In genomic region chr17:42773290-42774035, GRCh38 we compare ENCODE assay signal across 1 cellular context.
TF ChIP-seq lines count a peak whose summit lies in the region.

Gene VPS25 (plus strand): TSS chr17:42773449. CDS start chr17:42773476, 27 bp downstream.

TF ChIP-seq in HepG2, 621 proteins besides CTCF, POLR2A, EP300 and RAD21 (continued from another document and continues in another):
- TF ChIP-seq HOMEZ (CRISPR knock-in tag; IDR thresholded peaks at IDR 0.05; ENCODE audit: low read depth) (peak; percentile 85), TEF (CRISPR knock-in tag; IDR thresholded peaks at IDR 0.05) (0 out of 2 replicates have a peak, but pooled peaks have one; percentile 75), RORA (CRISPR knock-in tag; IDR thresholded peaks at IDR 0.05) (no peak), HNF1A (IDR thresholded peaks at IDR 0.05; ENCODE audit: low read depth) (peak; percentile 27; the same call in 1 of the 2 replicates), HNF1A (CRISPR knock-in tag; IDR thresholded peaks at IDR 0.05; ENCODE audit: borderline replicate concordance) (peak; percentile 59; the same call in 1 of the 2 replicates), ZNF354B (CRISPR knock-in tag; IDR thresholded peaks at IDR 0.05) (0 out of 2 replicates have a peak, but pooled peaks have one; percentile 74), ZBTB33 (CRISPR knock-in tag; IDR thresholded peaks at IDR 0.05) (peak; percentile 82), ZNF879 (CRISPR knock-in tag; IDR thresholded peaks at IDR 0.05) (no peak), ZNF501 (CRISPR knock-in tag; IDR thresholded peaks at IDR 0.05) (peak; percentile 66; the same call in 1 of the 2 replicates), CREBL2 (CRISPR knock-in tag; IDR thresholded peaks at IDR 0.05; ENCODE audit: borderline replicate concordance) (no peak; the same call in 1 of the 2 replicates), ZBTB37 (CRISPR knock-in tag; IDR thresholded peaks at IDR 0.05) (no peak), ISL2 (CRISPR knock-in tag; IDR thresholded peaks at IDR 0.05) (peak; percentile 79), ZNF232 (CRISPR knock-in tag; IDR thresholded peaks at IDR 0.05; ENCODE audit: borderline replicate concordance) (peak; percentile 97), HNRNPL (IDR thresholded peaks at IDR 0.05; ENCODE audit: low read depth, low read length) (peak; percentile 76; the same call in 1 of the 2 replicates), RFXANK (CRISPR knock-in tag; IDR thresholded peaks at IDR 0.05) (peak; percentile 46), HBP1 (CRISPR knock-in tag; IDR thresholded peaks at IDR 0.05; ENCODE audit: low read depth) (peak; percentile 95), TP53 (CRISPR knock-in tag; conservative IDR thresholded peaks at IDR 0.05) (peak; percentile 82; the same call in 1 of the 2 replicates), GTF3A (CRISPR knock-in tag; conservative IDR thresholded peaks at IDR 0.05) (peak; percentile 81; the same call in 1 of the 2 replicates), REST (IDR thresholded peaks at IDR 0.05; ENCODE audit: borderline replicate concordance in 1 of 2, low read depth in 1 of 2, low read length in 2 of 2) (peak in 1 of 2 experiments; percentile 79; a peak in 3 of 4 replicates), POGK (CRISPR knock-in tag; conservative IDR thresholded peaks at IDR 0.05) (peak; percentile 75; the same call in 1 of the 2 replicates), CCAR2 (optimal IDR thresholded peaks at IDR 0.05; ENCODE audit: low read depth, low read length) (peak; percentile 94), ZNF432 (CRISPR knock-in tag; IDR thresholded peaks at IDR 0.05; ENCODE audit: borderline replicate concordance) (no peak), SMYD3 (CRISPR knock-in tag; IDR thresholded peaks at IDR 0.05) (no peak), GMEB2 (CRISPR knock-in tag; IDR thresholded peaks at IDR 0.05; ENCODE audit: low read depth) (peak; percentile 47; the same call in 1 of the 2 replicates), ZNF616 (CRISPR knock-in tag; IDR thresholded peaks at IDR 0.05; ENCODE audit: low read depth) (0 out of 2 replicates have a peak, but pooled peaks have one; percentile 65), SOX6 (IDR thresholded peaks at IDR 0.05) (no peak), SOX6 (CRISPR knock-in tag; IDR thresholded peaks at IDR 0.05) (peak; percentile 71), ZNF383 (CRISPR knock-in tag; IDR thresholded peaks at IDR 0.05; ENCODE audit: borderline replicate concordance) (no peak)
